ENCODE assay signal across 1 cellular context in genomic region chr15:74243431-74243830, GRCh38.
TF ChIP-seq lines count a peak whose summit lies in the region.

No MANE protein-coding gene starts in this region.

TF ChIP-seq in H1, 55 proteins besides CTCF, POLR2A, EP300 and RAD21:
- TF ChIP-seq RBBP5 (IDR thresholded peaks at IDR 0.05; ENCODE audit: borderline replicate concordance, low read depth, low read length) (no peak), TEAD4 (IDR thresholded peaks at IDR 0.05; ENCODE audit: low read depth, low read length) (no peak), EZH2 (IDR thresholded peaks at IDR 0.05; ENCODE audit: low read depth, low read length, severe bottlenecking) (no peak), TBP (IDR thresholded peaks at IDR 0.05; ENCODE audit: low read depth, low read length) (no peak)
- TF ChIP-seq, protein P1, sequence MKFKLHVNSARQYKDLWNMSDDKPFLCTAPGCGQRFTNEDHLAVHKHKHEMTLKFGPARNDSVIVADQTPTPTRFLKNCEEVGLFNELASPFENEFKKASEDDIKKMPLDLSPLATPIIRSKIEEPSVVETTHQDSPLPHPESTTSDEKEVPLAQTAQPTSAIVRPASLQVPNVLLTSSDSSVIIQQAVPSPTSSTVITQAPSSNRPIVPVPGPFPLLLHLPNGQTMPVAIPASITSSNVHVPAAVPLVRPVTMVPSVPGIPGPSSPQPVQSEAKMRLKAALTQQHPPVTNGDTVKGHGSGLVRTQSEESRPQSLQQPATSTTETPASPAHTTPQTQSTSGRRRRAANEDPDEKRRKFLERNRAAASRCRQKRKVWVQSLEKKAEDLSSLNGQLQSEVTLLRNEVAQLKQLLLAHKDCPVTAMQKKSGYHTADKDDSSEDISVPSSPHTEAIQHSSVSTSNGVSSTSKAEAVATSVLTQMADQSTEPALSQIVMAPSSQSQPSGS (IDR thresholded peaks at IDR 0.05; ENCODE audit: low read length): no peak
